In genomic region chr21:42377951-42378340, GRCh38 we compare ENCODE assay signal across 29 cellular contexts. TPM values are rescaled to one million over a fixed set of nuclear protein-coding genes. Genes with fewer than 3 reads are reported as not detected.
"Had no signal": no experiment of that assay in that cellular context is flagged by ENCODE, and none has a peak within 500 bp of the region (broad histone marks: within the 10 kb centered on the region; RNA-seq: fewer than 3 reads in every experiment).

No MANE protein-coding gene starts in this region.

- H3K4me3 ChIP-seq: breast epithelium, SJSA1 had no signal

- FAIRE-seq: RCC 7860, TTC549 had no signal

- H3K27me3 ChIP-seq: SJSA1 had no signal

- H3K36me3 ChIP-seq: breast epithelium, SJSA1 had no signal

- H3K4me1 ChIP-seq: breast epithelium, SJSA1 had no signal

- ATAC-seq: activated CD8-positive, alpha-beta memory T cell treated with anti-CD3 and anti-CD28 coated beads, Interleukin-2, amount 10 ng/mL, durations not matched to agents 7 days and 5 days; activated T-cell treated with anti-CD3 and anti-CD28 coated beads, Interleukin-2, amount 50 U/mL, for 4 hours; PC-3; SK-N-SH treated with all-trans-retinoic acid at 6 μM for 48 hours had no signal

- H3K9me3 ChIP-seq: breast epithelium had no signal

- DNase-seq: activated B cell treated with CpG ODN at 0.5 μM for 24 hours; activated CD4-positive, alpha-beta T cell treated with anti-CD3 and anti-CD28 coated beads for 1 hour; activated CD4-positive, alpha-beta T cell treated with anti-CD3 and anti-CD28 coated beads, Interleukin-2, amount 10 ng/mL, durations not matched to agents 24 days and 14 days; activated CD4-positive, alpha-beta T cell treated with anti-CD3 and anti-CD28 coated beads, Interleukin-2, amount 50 U/mL, for 48 hours; activated CD8-positive, alpha-beta memory T cell treated with anti-CD3 and anti-CD28 coated beads, Interleukin-2, amount 10 ng/mL, durations not matched to agents 7 days and 5 days; activated gamma-delta T cell treated with Interleukin-2 at 50 U/mL for 16 hours; activated T-cell treated with anti-CD3 and anti-CD28 coated beads, Interleukin-2, amount 50 U/mL, for 4 hours; central memory CD4-positive, alpha-beta T cell; KBM-7; NCI-H1048; NCI-H146; NCI-H187 treated with DMSO at 0.1 percent for 48 hours; NCI-H2081 treated with DMSO at 0.1 percent for 48 hours; NCI-H446; NCI-H524; PC-3; SHP77; SW 1271; T-helper 2 cell; T1000 had no signal

- H3K27ac ChIP-seq: breast epithelium, SJSA1 had no signal

RNA-seq across cellular contexts. Expression of gene TFF1, which starts 11.6 kb away (rescaled TPM):
- total RNA-seq: activated B cell treated with CpG ODN at 0.5 μM for 24 hours; activated CD4-positive, alpha-beta T cell treated with anti-CD3 and anti-CD28 coated beads, Interleukin-2, amount 10 ng/mL, durations not matched to agents 24 days and 14 days; activated CD8-positive, alpha-beta memory T cell treated with anti-CD3 and anti-CD28 coated beads, Interleukin-2, amount 10 ng/mL, durations not matched to agents 7 days and 5 days; aorta; LHCN-M2; M059J; SJSA1 had no signal

RNA-seq across cellular contexts. Expression of gene TMPRSS3, which starts 17.9 kb away (rescaled TPM):
- total RNA-seq: activated B cell treated with CpG ODN at 0.5 μM for 24 hours, LHCN-M2, PC-3 had no signal

RNA-seq across cellular contexts. Expression of gene UBASH3A, which starts 25.8 kb away (rescaled TPM):
- total RNA-seq: activated B cell treated with CpG ODN at 0.5 μM for 24 hours, LHCN-M2, M059J, SJSA1 had no signal

RNA-seq across cellular contexts. Expression of gene TFF2, which starts 27.2 kb away (rescaled TPM):
- total RNA-seq: activated B cell treated with CpG ODN at 0.5 μM for 24 hours; activated CD4-positive, alpha-beta T cell treated with anti-CD3 and anti-CD28 coated beads, Interleukin-2, amount 10 ng/mL, durations not matched to agents 24 days and 14 days; activated CD8-positive, alpha-beta memory T cell treated with anti-CD3 and anti-CD28 coated beads, Interleukin-2, amount 10 ng/mL, durations not matched to agents 7 days and 5 days; activated T-cell treated with anti-CD3 and anti-CD28 coated beads, Interleukin-2, amount 50 U/mL, for 4 hours; activated T-helper 2 cell treated with anti-CD3 and anti-CD28 coated beads, Interferon-gamma antibody, Interleukin-2, Interleukin-4, amounts not matched to agents 10 μg/mL and 5 μg/mL and 100 μg/mL, durations not matched to agents 14 hours and 24 hours and 36 hours; aorta; breast epithelium; LHCN-M2; SJSA1 had no signal
